In the genomic region with DNA sequence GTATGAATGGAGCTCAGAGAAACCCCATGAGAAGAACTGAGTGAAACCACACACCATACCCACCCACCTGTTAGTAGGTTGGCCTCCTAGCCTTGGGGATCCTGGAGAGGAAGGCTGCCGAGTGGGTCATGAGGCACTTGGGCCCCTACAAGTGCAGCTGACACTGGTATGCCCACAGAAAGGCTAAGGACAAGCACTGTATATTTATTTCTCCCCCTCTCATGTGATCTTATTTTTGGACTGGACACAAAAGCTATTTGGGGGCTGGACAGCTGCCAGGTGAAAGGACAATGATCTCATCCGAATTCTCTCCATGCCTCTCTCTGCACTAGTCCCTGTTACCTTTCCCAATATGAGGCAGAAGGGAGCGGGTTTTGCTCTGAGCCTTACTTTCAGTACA, we compare ENCODE assay signal across 12 cellular contexts. TPM values are rescaled to one million over a fixed set of nuclear protein-coding genes. Genes with fewer than 3 reads are reported as not detected.
DNase-seq lines count a peak whose midpoint lies in the region; ATAC-seq and TF ChIP-seq lines count a peak whose summit lies in the region.
"Had no signal": no experiment of that assay in that cellular context is flagged by ENCODE, and none has a peak within 500 bp of the region (broad histone marks: within the 10 kb centered on the region; RNA-seq: fewer than 3 reads in every experiment).

No MANE protein-coding gene starts in this region.

- H3K27me3 Mint-ChIP-seq in activated naive CD4-positive, alpha-beta T cell treated with anti-CD3 and anti-CD28 coated beads for 36 hours (ENCODE audit: low read depth), result no peaks in the 10 kb centered on the region

- DNase-seq in foreskin fibroblast, result peak; percentile 56 to 79
- DNase-seq in OCI-LY7 (ENCODE audit: low spot score), result no peak
- no peak for DNase-seq in activated naive CD4-positive, alpha-beta T cell treated with anti-CD3 and anti-CD28 coated beads for 36 hours
- no peak for DNase-seq in mesenteric fat pad (ENCODE audit: low spot score)
- DNase-seq in COR-L47 (lab: John Stamatoyannopoulos, UW), result no peak
- DNase-seq: activated CD8-positive, alpha-beta T cell treated with anti-CD3 and anti-CD28 coated beads for 36 hours; CD4-positive, alpha-beta memory T cell; colonic mucosa; stimulated activated CD4-positive, alpha-beta T cell treated with anti-CD3 and anti-CD28 coated beads, Interleukin-2, amount 100 ng/mL, for 48 hours had no signal

- H3K4me1 Mint-ChIP-seq in activated naive CD4-positive, alpha-beta T cell treated with anti-CD3 and anti-CD28 coated beads for 36 hours (ENCODE audit: low read depth), result peaks cover 2% of the 10 kb centered on the region

- no peak overlapping the region for H3K4me3 Mint-ChIP-seq in activated naive CD4-positive, alpha-beta T cell treated with anti-CD3 and anti-CD28 coated beads for 36 hours
- H3K4me3 Mint-ChIP-seq: activated CD8-positive, alpha-beta T cell treated with anti-CD3 and anti-CD28 coated beads for 36 hours; CD4-positive, alpha-beta memory T cell had no signal

- CTCF ChIA-PET in OCI-LY7 (lab: Charles Lee; ENCODE audit: unreplicated experiment), result no interaction called here
- CTCF ChIA-PET in activated naive CD4-positive, alpha-beta T cell treated with anti-CD3 and anti-CD28 coated beads for 36 hours (lab: Charles Lee), result interaction anchor here (0.7 to 5.7 kb wide), 15 partner anchors 12 to 705 kb away, joined by 3 to 59 read pairs (median 4); a partner anchor contains a TSS

- POLR2A ChIA-PET in OCI-LY7 (lab: Charles Lee), result no interaction called here

- peak overlapping the region in 9 of 11 experiments; percentile 7 to 38 (median 29); a peak in 10 of 22 replicates for H3K4me2 ChIP-seq in BLaER1 treated with 17β-estradiol and CSF1 and Interleukin-3, amounts not matched to agents 10 nM and 100 nM
- H3K4me2 ChIP-seq in parathyroid adenoma (ENCODE audit: low read length), result no peak overlapping the region
- H3K4me2 ChIP-seq in OCI-LY7 (ENCODE audit: low read length), result no peak overlapping the region

- no peaks in the 10 kb centered on the region for H3K36me3 Mint-ChIP-seq in activated naive CD4-positive, alpha-beta T cell treated with anti-CD3 and anti-CD28 coated beads for 36 hours (ENCODE audit: low read depth)
- H3K36me3 Mint-ChIP-seq: CD4-positive, alpha-beta memory T cell had no signal

- TF ChIP-seq CTCF in foreskin fibroblast (IDR thresholded peaks at IDR 0.05; ENCODE audit: low read depth, low read length) (no peak), parathyroid adenoma (IDR thresholded peaks at IDR 0.05) (no peak), OCI-LY7 (conservative IDR thresholded peaks at IDR 0.05; ENCODE audit: low read length) (no peak)

- no TSS peak for BruUV-seq in OCI-LY7 (replicated peaks; lab: Mats Ljungman, UMichigan)

- peaks cover 2 to 17% (median 9%) of the 10 kb centered on the region in 10 experiments; a peak in 14 of 20 replicates for H3K4me1 ChIP-seq in BLaER1 treated with 17β-estradiol and CSF1 and Interleukin-3, amounts not matched to agents 10 nM and 100 nM
- H3K4me1 ChIP-seq in parathyroid adenoma (peaks cover 12% of the 10 kb centered on the region), OCI-LY7 (ENCODE audit: insufficient read depth, low read length, poor library complexity, severe bottlenecking) (no peaks in the 10 kb centered on the region)
- H3K4me1 ChIP-seq: colonic mucosa had no signal

- H3K27me3 ChIP-seq in BLaER1 treated with 17β-estradiol and CSF1 and Interleukin-3, amounts not matched to agents 10 nM and 100 nM, result no peaks in the 10 kb centered on the region
- H3K27me3 ChIP-seq in parathyroid adenoma (ENCODE audit: control insufficient read depth, insufficient read depth, low read length), result no peaks in the 10 kb centered on the region
- H3K27me3 ChIP-seq: colonic mucosa had no signal

- no peaks in the 10 kb centered on the region for H3K36me3 ChIP-seq in BLaER1 treated with 17β-estradiol and CSF1 and Interleukin-3, amounts not matched to agents 10 nM and 100 nM
- H3K36me3 ChIP-seq in parathyroid adenoma (ENCODE audit: control insufficient read depth, insufficient read depth, low read length), result no peaks in the 10 kb centered on the region
- no peaks in the 10 kb centered on the region for H3K36me3 ChIP-seq in OCI-LY7 (ENCODE audit: insufficient read depth, low read length)
- H3K36me3 ChIP-seq: colonic mucosa had no signal

- H3K9me2 ChIP-seq in OCI-LY7 (ENCODE audit: insufficient read depth, low read length), result no peaks in the 10 kb centered on the region

- H3K79me2 ChIP-seq in parathyroid adenoma, result no peaks in the 10 kb centered on the region
- H3K79me2 ChIP-seq in OCI-LY7 (ENCODE audit: insufficient read depth, low read depth, low read length), result no peaks in the 10 kb centered on the region

- no peak overlapping the region for H3K9ac ChIP-seq in BLaER1 treated with 17β-estradiol and CSF1 and Interleukin-3, amounts not matched to agents 10 nM and 100 nM
- H3K9ac ChIP-seq in parathyroid adenoma, result no peak overlapping the region

- H3K27ac Mint-ChIP-seq in activated naive CD4-positive, alpha-beta T cell treated with anti-CD3 and anti-CD28 coated beads for 36 hours, result no peak overlapping the region
- H3K27ac Mint-ChIP-seq: activated CD8-positive, alpha-beta T cell treated with anti-CD3 and anti-CD28 coated beads for 36 hours; CD4-positive, alpha-beta memory T cell had no signal

- H3K9me3 ChIP-seq in BLaER1 treated with 17β-estradiol and CSF1 and Interleukin-3, amounts not matched to agents 10 nM and 100 nM (replicated peaks in 1 of 11), result peaks cover 0 to 8% (median 0%) of the 10 kb centered on the region in 11 experiments; a peak in 2 of 22 replicates
- no peaks in the 10 kb centered on the region for H3K9me3 ChIP-seq in parathyroid adenoma (ENCODE audit: control insufficient read depth, low read length)
- H3K9me3 ChIP-seq in OCI-LY7 (ENCODE audit: low read length), result no peaks in the 10 kb centered on the region
- H3K9me3 ChIP-seq: colonic mucosa had no signal

- intact Hi-C loops in OCI-LY7 (cut with micrococcal nuclease; ENCODE audit: unreplicated experiment), result no loop called here
- intact Hi-C loops in activated naive CD4-positive, alpha-beta T cell treated with anti-CD3 and anti-CD28 coated beads for 36 hours (cut with micrococcal nuclease), result loop anchor here (10.0 kb wide), 1 partner anchor 113 kb away; no protein-coding TSS in a partner anchor

- no peaks in the 10 kb centered on the region for H3K9me3 Mint-ChIP-seq in activated naive CD4-positive, alpha-beta T cell treated with anti-CD3 and anti-CD28 coated beads for 36 hours
- H3K9me3 Mint-ChIP-seq: activated CD8-positive, alpha-beta T cell treated with anti-CD3 and anti-CD28 coated beads for 36 hours; CD4-positive, alpha-beta memory T cell had no signal

- peak overlapping the region; percentile 13 for H2AFZ ChIP-seq in parathyroid adenoma
- H2AFZ ChIP-seq in OCI-LY7 (ENCODE audit: low read length), result no peak overlapping the region

- no peak overlapping the region for H3K4me3 ChIP-seq in BLaER1 treated with 17β-estradiol and CSF1 and Interleukin-3, amounts not matched to agents 10 nM and 100 nM
- no peak overlapping the region for H3K4me3 ChIP-seq in foreskin fibroblast (ENCODE audit: low read depth in 1 of 2, low read length in 2 of 2)
- H3K4me3 ChIP-seq in parathyroid adenoma (ENCODE audit: low read depth, low read length), result no peak overlapping the region
- no peak overlapping the region for H3K4me3 ChIP-seq in OCI-LY7 (ENCODE audit: low read depth, low read length, poor library complexity, severe bottlenecking)
- H3K4me3 ChIP-seq: colonic mucosa had no signal

- H4K20me1 ChIP-seq in BLaER1 treated with 17β-estradiol and CSF1 and Interleukin-3, amounts not matched to agents 10 nM and 100 nM, result no peaks in the 10 kb centered on the region
- H4K20me1 ChIP-seq in OCI-LY7 (ENCODE audit: insufficient read depth, low read length), result no peaks in the 10 kb centered on the region

- peak overlapping the region in 1 of 11 experiments; percentile 51; a peak in 2 of 22 replicates for H3K27ac ChIP-seq in BLaER1 treated with 17β-estradiol and CSF1 and Interleukin-3, amounts not matched to agents 10 nM and 100 nM
- H3K27ac ChIP-seq in parathyroid adenoma (no peak overlapping the region), OCI-LY7 (ENCODE audit: low read depth, low read length, poor library complexity, severe bottlenecking) (no peak overlapping the region)
- H3K27ac ChIP-seq: colonic mucosa had no signal

- peak; percentile 41 for ATAC-seq in SK-N-SH treated with all-trans-retinoic acid at 6 μM for 48 hours
- ATAC-seq: activated CD8-positive, alpha-beta T cell treated with anti-CD3 and anti-CD28 coated beads for 36 hours had no signal

TF ChIP-seq in SK-N-SH treated with all-trans-retinoic acid at 6 μM for 48 hours, 23 proteins besides CTCF, POLR2A, EP300 and RAD21 (continues in another document):
- TF ChIP-seq, protein P1, sequence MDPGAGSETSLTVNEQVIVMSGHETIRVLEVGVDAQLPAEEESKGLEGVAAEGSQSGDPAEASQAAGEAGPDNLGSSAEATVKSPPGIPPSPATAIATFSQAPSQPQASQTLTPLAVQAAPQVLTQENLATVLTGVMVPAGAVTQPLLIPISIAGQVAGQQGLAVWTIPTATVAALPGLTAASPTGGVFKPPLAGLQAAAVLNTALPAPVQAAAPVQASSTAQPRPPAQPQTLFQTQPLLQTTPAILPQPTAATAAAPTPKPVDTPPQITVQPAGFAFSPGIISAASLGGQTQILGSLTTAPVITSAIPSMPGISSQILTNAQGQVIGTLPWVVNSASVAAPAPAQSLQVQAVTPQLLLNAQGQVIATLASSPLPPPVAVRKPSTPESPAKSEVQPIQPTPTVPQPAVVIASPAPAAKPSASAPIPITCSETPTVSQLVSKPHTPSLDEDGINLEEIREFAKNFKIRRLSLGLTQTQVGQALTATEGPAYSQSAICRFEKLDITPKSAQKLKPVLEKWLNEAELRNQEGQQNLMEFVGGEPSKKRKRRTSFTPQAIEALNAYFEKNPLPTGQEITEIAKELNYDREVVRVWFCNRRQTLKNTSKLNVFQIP (CRISPR knock-in tag; IDR thresholded peaks at IDR 0.05; ENCODE audit: borderline replicate concordance, low read depth), result no peak
- TF ChIP-seq ZNF70 (CRISPR knock-in tag; IDR thresholded peaks at IDR 0.05) (no peak), ZFP3 (CRISPR knock-in tag; IDR thresholded peaks at IDR 0.05) (no peak), ZFP30 (CRISPR knock-in tag; IDR thresholded peaks at IDR 0.05) (no peak), ZNF565 (CRISPR knock-in tag; conservative IDR thresholded peaks at IDR 0.05; ENCODE audit: low read depth) (no peak), OSR1 (CRISPR knock-in tag; IDR thresholded peaks at IDR 0.05) (no peak), PPARA (CRISPR knock-in tag; IDR thresholded peaks at IDR 0.05; ENCODE audit: borderline replicate concordance) (no peak), SNAI2 (CRISPR knock-in tag; IDR thresholded peaks at IDR 0.05) (no peak)

RNA-seq across cellular contexts. Expression of a gene that starts 12.0 kb away (rescaled TPM):
- total RNA-seq in OCI-LY7 (2014; rRNA removed; shearing (Covaris generic)), result not detected in 2 replicates
- total RNA-seq in OCI-LY7 (2022) (not detected in 2 replicates), mesenteric fat pad (9.9 TPM)
- not detected for total RNA-seq in activated naive CD4-positive, alpha-beta T cell treated with anti-CD3 and anti-CD28 coated beads for 36 hours
- total RNA-seq: activated CD8-positive, alpha-beta T cell treated with anti-CD3 and anti-CD28 coated beads for 36 hours; CD4-positive, alpha-beta memory T cell had no signal

Comparison
In these comparisons a context has a peak if more than half of its experiments do, and no peak if none do; other contexts are left out.
1. H3K4me2 ChIP-seq: peak in BLaER1 treated with 17β-estradiol and CSF1 and Interleukin-3, amounts not matched to agents 10 nM and 100 nM (9 of 11); none in parathyroid adenoma (single experiment) and OCI-LY7 (single experiment).
2. DNase-seq: peak in foreskin fibroblast (2 of 2); none in OCI-LY7 (single experiment), activated naive CD4-positive, alpha-beta T cell treated with anti-CD3 and anti-CD28 coated beads for 36 hours (single experiment), mesenteric fat pad (single experiment) and COR-L47 (single experiment).
3. RNA of a gene that starts 12.0 kb away (total RNA-seq): 9.9 TPM in mesenteric fat pad (single experiment); not detected in OCI-LY7 and not detected in activated naive CD4-positive, alpha-beta T cell treated with anti-CD3 and anti-CD28 coated beads for 36 hours; every median in the first group is over 10 times any median in the second.